1 cellular context compared by ENCODE assay signal in genomic region chr9:72355153-72355552, GRCh38.
TF ChIP-seq lines count a peak whose summit lies in the region.

No MANE protein-coding gene starts in this region.

TF ChIP-seq in IMR-90, 13 proteins besides CTCF, POLR2A, EP300 and RAD21 (continued from another document):
- TF ChIP-seq FOS (IDR thresholded peaks at IDR 0.05; ENCODE audit: low read depth, low read length): no peak
- no peak for TF ChIP-seq CEBPB (IDR thresholded peaks at IDR 0.05; ENCODE audit: low read depth, low read length)
- TF ChIP-seq ELK1 (IDR thresholded peaks at IDR 0.05; ENCODE audit: borderline replicate concordance, low read depth, low read length): no peak
- no peak for TF ChIP-seq NFE2L2 (IDR thresholded peaks at IDR 0.05; ENCODE audit: low read depth, low read length)
- TF ChIP-seq MAZ (IDR thresholded peaks at IDR 0.05; ENCODE audit: borderline replicate concordance, low read depth, low read length): no peak
- no peak for TF ChIP-seq RCOR1 (IDR thresholded peaks at IDR 0.05; ENCODE audit: insufficient replicate concordance, low read length)
TF ChIP-seq in IMR-90: peak in this region for 0.
